15 cellular contexts compared by ENCODE assay signal in genomic region chr6:38929560-38929959, GRCh38.
DNase-seq lines count a peak whose midpoint lies in the region; ATAC-seq and TF ChIP-seq lines count a peak whose summit lies in the region.
"Had no signal": no experiment of that assay in that cellular context is flagged by ENCODE, and none has a peak within 500 bp of the region (broad histone marks: within the 10 kb centered on the region; RNA-seq: fewer than 3 reads in every experiment).

No MANE protein-coding gene starts in this region.

- peaks cover 0 to 10% (median 5%) of the 10 kb centered on the region in 4 donors for H3K4me1 Mint-ChIP-seq in CD4-positive, CD25-positive, alpha-beta regulatory T cell
- H3K4me1 Mint-ChIP-seq in osteocyte (ENCODE audit: unreplicated experiment), result no peaks in the 10 kb centered on the region

- peak; percentile 51 for TF ChIP-seq CTCF in LNCaP clone FGC (IDR thresholded peaks at IDR 0.05; ENCODE audit: control insufficient read depth, extremely low read depth, insufficient read depth)
- peak; percentile 41 for TF ChIP-seq CTCF in VCaP (conservative IDR thresholded peaks at IDR 0.05)
- TF ChIP-seq CTCF in osteocyte (IDR thresholded peaks at IDR 0.05), result peak; percentile 8

- peak overlapping the region; percentile 16 for H3K27ac ChIP-seq in CD4-positive, CD25-positive, alpha-beta regulatory T cell (ENCODE audit: insufficient read depth, low read length, poor library complexity, severe bottlenecking)
- H3K27ac ChIP-seq in VCaP, result no peak overlapping the region
- H3K27ac ChIP-seq: BLaER1 treated with 17β-estradiol and CSF1 and Interleukin-3, amounts not matched to agents 10 nM and 100 nM; GM23248; KMS-11 had no signal

- no peaks in the 10 kb centered on the region for H3K9me3 Mint-ChIP-seq in CD4-positive, CD25-positive, alpha-beta regulatory T cell
- no peaks in the 10 kb centered on the region for H3K9me3 Mint-ChIP-seq in osteocyte (ENCODE audit: unreplicated experiment)
- H3K9me3 Mint-ChIP-seq in activated naive CD4-positive, alpha-beta T cell treated with anti-CD3 and anti-CD28 coated beads, Interleukin-2, amount 50 U/mL, for 72 hours, result no peaks in the 10 kb centered on the region
- H3K9me3 Mint-ChIP-seq: CD8-positive, alpha-beta T cell had no signal

- peaks cover 11% of the 10 kb centered on the region for H3K27me3 Mint-ChIP-seq in CD4-positive, CD25-positive, alpha-beta regulatory T cell
- peaks cover 51% of the 10 kb centered on the region for H3K27me3 Mint-ChIP-seq in osteocyte (ENCODE audit: unreplicated experiment)

- no peak for DNase-seq in CD4-positive, CD25-positive, alpha-beta regulatory T cell
- DNase-seq in LNCaP clone FGC (ENCODE audit: low read depth), result no peak
- DNase-seq in osteocyte (ENCODE audit: extremely low spot score, unreplicated experiment), result no peak
- DNase-seq in DMS79 (lab: John Stamatoyannopoulos, UW), result no peak
- DNase-seq in activated naive CD4-positive, alpha-beta T cell treated with anti-CD3 and anti-CD28 coated beads, Interleukin-2, amount 50 U/mL, for 72 hours (ENCODE audit: low spot score in 2 of 2), result no peak
- DNase-seq: ACHN; CD8-positive, alpha-beta T cell; COR-L47; GM23248 had no signal

- H3K27me3 ChIP-seq in CD4-positive, CD25-positive, alpha-beta regulatory T cell (ENCODE audit: control insufficient read depth, insufficient read depth, low read length), result peaks cover 5% of the 10 kb centered on the region
- H3K27me3 ChIP-seq: BLaER1 treated with 17β-estradiol and CSF1 and Interleukin-3, amounts not matched to agents 10 nM and 100 nM had no signal

- no peaks in the 10 kb centered on the region for H3K9me3 ChIP-seq in CD4-positive, CD25-positive, alpha-beta regulatory T cell (ENCODE audit: control insufficient read depth in 2 of 2, low read length in 2 of 2)
- H3K9me3 ChIP-seq: BLaER1 treated with 17β-estradiol and CSF1 and Interleukin-3, amounts not matched to agents 10 nM and 100 nM had no signal

- peak overlapping the region; percentile 32 to 58 (median 53) for H3K27ac Mint-ChIP-seq in CD4-positive, CD25-positive, alpha-beta regulatory T cell
- H3K27ac Mint-ChIP-seq in osteocyte (ENCODE audit: unreplicated experiment), result no peak overlapping the region
- no peak overlapping the region for H3K27ac Mint-ChIP-seq in activated naive CD4-positive, alpha-beta T cell treated with anti-CD3 and anti-CD28 coated beads, Interleukin-2, amount 50 U/mL, for 72 hours
- H3K27ac Mint-ChIP-seq: CD8-positive, alpha-beta T cell had no signal

- H3K36me3 Mint-ChIP-seq in CD4-positive, CD25-positive, alpha-beta regulatory T cell, result no peaks in the 10 kb centered on the region
- no peaks in the 10 kb centered on the region for H3K36me3 Mint-ChIP-seq in osteocyte (ENCODE audit: unreplicated experiment)
- H3K36me3 Mint-ChIP-seq in activated naive CD4-positive, alpha-beta T cell treated with anti-CD3 and anti-CD28 coated beads, Interleukin-2, amount 50 U/mL, for 72 hours, result no peaks in the 10 kb centered on the region
- H3K36me3 Mint-ChIP-seq: CD8-positive, alpha-beta T cell had no signal

- H3K4me1 ChIP-seq in CD4-positive, CD25-positive, alpha-beta regulatory T cell (ENCODE audit: control insufficient read depth, insufficient read depth, low read length, poor library complexity, severe bottlenecking), result no peaks in the 10 kb centered on the region

- no peak for ATAC-seq in CD4-positive, CD25-positive, alpha-beta regulatory T cell (ENCODE audit: low read depth in 2 of 2)
- ATAC-seq in HG03442 (IDR thresholded peaks at IDR 0.05; ENCODE audit: unreplicated experiment), result no peak
- no peak for ATAC-seq in activated naive CD4-positive, alpha-beta T cell treated with anti-CD3 and anti-CD28 coated beads, Interleukin-2, amount 50 U/mL, for 72 hours
- ATAC-seq: CD8-positive, alpha-beta T cell; HCT116; HepG2 had no signal

- H3K4me3 Mint-ChIP-seq in CD4-positive, CD25-positive, alpha-beta regulatory T cell, result peak overlapping the region in 2 of 4 donors; percentile 59 to 65
- no peak overlapping the region for H3K4me3 Mint-ChIP-seq in osteocyte (ENCODE audit: unreplicated experiment)
- H3K4me3 Mint-ChIP-seq: CD8-positive, alpha-beta T cell had no signal

- H3K36me3 ChIP-seq in CD4-positive, CD25-positive, alpha-beta regulatory T cell (ENCODE audit: control insufficient read depth, insufficient read depth, low read length), result no peaks in the 10 kb centered on the region
- H3K36me3 ChIP-seq: BLaER1 treated with 17β-estradiol and CSF1 and Interleukin-3, amounts not matched to agents 10 nM and 100 nM had no signal

- H3K4me3 ChIP-seq in CD4-positive, CD25-positive, alpha-beta regulatory T cell (ENCODE audit: low read depth, low read length), result peak overlapping the region; percentile 10
- H3K4me3 ChIP-seq in LNCaP clone FGC (ENCODE audit: low read depth, low read length), result no peak overlapping the region
- H3K4me3 ChIP-seq: BLaER1 treated with 17β-estradiol and CSF1 and Interleukin-3, amounts not matched to agents 10 nM and 100 nM; GM23248 had no signal

Comparison
In these comparisons a context has a peak if more than half of its experiments do, and no peak if none do; other contexts are left out.
1. H3K27ac Mint-ChIP-seq: peak in CD4-positive, CD25-positive, alpha-beta regulatory T cell (3 of 3); none in osteocyte (single experiment) and activated naive CD4-positive, alpha-beta T cell treated with anti-CD3 and anti-CD28 coated beads, Interleukin-2, amount 50 U/mL, for 72 hours (0 of 2).
2. Peak in every context shown above with its lines, with median percentiles within 50 percentile points of each other: CTCF ChIP-seq.